Comparison of ENCODE assay signal across 20 cellular contexts in genomic region chr2:108414945-108415344, GRCh38. TPM values are rescaled to one million over a fixed set of nuclear protein-coding genes. Genes with fewer than 3 reads are reported as not detected.
"Had no signal": no experiment of that assay in that cellular context is flagged by ENCODE, and none has a peak within 500 bp of the region (broad histone marks: within the 10 kb centered on the region; RNA-seq: fewer than 3 reads in every experiment).

No MANE protein-coding gene starts in this region.

- H3K9me3 Mint-ChIP-seq: activated naive CD4-positive, alpha-beta T cell treated with anti-CD3 and anti-CD28 coated beads for 36 hours; activated T-cell treated with anti-CD3 and anti-CD28 coated beads, Interleukin-2, amount 50 U/mL, for 72 hours; endodermal cell; naive thymus-derived CD8-positive, alpha-beta T cell; stimulated activated naive B cell treated with anti-CD40 and anti-IgM and Interleukin-4, amounts not matched to agents 10 μg/mL and 1 μg/mL and 100 μg/mL, for 72 hours; type B pancreatic cell had no signal

- H3K36me3 ChIP-seq: cardiac muscle cell, left lung, thoracic aorta, vagina had no signal

- H3K27me3 ChIP-seq: cardiac muscle cell, left lung, vagina had no signal

- H3K4me3 ChIP-seq: cardiac muscle cell, left lung, lung, thoracic aorta, vagina had no signal

- H3K27me3 Mint-ChIP-seq: naive thymus-derived CD8-positive, alpha-beta T cell; stimulated activated naive B cell treated with anti-CD40 and anti-IgM and Interleukin-4, amounts not matched to agents 10 μg/mL and 1 μg/mL and 100 μg/mL, for 72 hours; type B pancreatic cell had no signal

- H3K4me3 Mint-ChIP-seq: activated naive CD4-positive, alpha-beta T cell treated with anti-CD3 and anti-CD28 coated beads for 36 hours; activated T-cell treated with anti-CD3 and anti-CD28 coated beads, Interleukin-2, amount 50 U/mL, for 72 hours; endodermal cell; naive thymus-derived CD8-positive, alpha-beta T cell; stimulated activated naive B cell treated with anti-CD40 and anti-IgM and Interleukin-4, amounts not matched to agents 10 μg/mL and 1 μg/mL and 100 μg/mL, for 72 hours; type B pancreatic cell had no signal

- H3K4me1 Mint-ChIP-seq: endodermal cell; naive thymus-derived CD8-positive, alpha-beta T cell; stimulated activated naive B cell treated with anti-CD40 and anti-IgM and Interleukin-4, amounts not matched to agents 10 μg/mL and 1 μg/mL and 100 μg/mL, for 72 hours had no signal

- ATAC-seq: left lung; naive thymus-derived CD8-positive, alpha-beta T cell had no signal

- DNase-seq: activated CD4-positive, alpha-beta T cell treated with anti-CD3 and anti-CD28 coated beads for 4 hours; activated CD4-positive, alpha-beta T cell treated with anti-CD3 and anti-CD28 coated beads, Interleukin-2, amount 50 U/mL, for 48 hours; activated effector memory CD4-positive, alpha-beta T cell treated with Interleukin-2 at 50 U/mL for 16 hours; activated naive CD4-positive, alpha-beta T cell treated with anti-CD3 and anti-CD28 coated beads for 36 hours; activated T-cell treated with anti-CD3 and anti-CD28 coated beads, Interleukin-2, amount 50 U/mL, for 72 hours; cortex of kidney; endodermal cell; kidney glomerular epithelial cell; left lung; naive thymus-derived CD8-positive, alpha-beta T cell; retina; stimulated activated CD4-positive, alpha-beta T cell treated with anti-CD3 and anti-CD28 coated beads, Interleukin-2, amount 100 ng/mL, for 48 hours; stimulated activated CD8-positive, alpha-beta memory T cell treated with anti-CD3 and anti-CD28 coated beads, Interleukin-4, amount 100 ng/mL, for 48 hours; stimulated activated naive B cell treated with anti-CD40 and anti-IgM and Interleukin-4, amounts not matched to agents 10 μg/mL and 1 μg/mL and 100 μg/mL, for 72 hours had no signal

- H3K4me1 ChIP-seq: left lung, vagina had no signal

- H3K36me3 Mint-ChIP-seq: naive thymus-derived CD8-positive, alpha-beta T cell; stimulated activated naive B cell treated with anti-CD40 and anti-IgM and Interleukin-4, amounts not matched to agents 10 μg/mL and 1 μg/mL and 100 μg/mL, for 72 hours; type B pancreatic cell had no signal

- H3K27ac Mint-ChIP-seq: activated naive CD4-positive, alpha-beta T cell treated with anti-CD3 and anti-CD28 coated beads for 36 hours; activated T-cell treated with anti-CD3 and anti-CD28 coated beads, Interleukin-2, amount 50 U/mL, for 72 hours; endodermal cell; naive thymus-derived CD8-positive, alpha-beta T cell; stimulated activated naive B cell treated with anti-CD40 and anti-IgM and Interleukin-4, amounts not matched to agents 10 μg/mL and 1 μg/mL and 100 μg/mL, for 72 hours; type B pancreatic cell had no signal

- H3K9me3 ChIP-seq: left lung, thoracic aorta, vagina had no signal

RNA-seq across cellular contexts. Expression of gene SULT1C4, which starts 37.2 kb away (rescaled TPM):
- total RNA-seq: activated naive CD4-positive, alpha-beta T cell treated with anti-CD3 and anti-CD28 coated beads for 36 hours; activated T-cell treated with anti-CD3 and anti-CD28 coated beads, Interleukin-2, amount 50 U/mL, for 72 hours; naive thymus-derived CD8-positive, alpha-beta T cell; osteoblast had no signal
